In the genomic region with DNA sequence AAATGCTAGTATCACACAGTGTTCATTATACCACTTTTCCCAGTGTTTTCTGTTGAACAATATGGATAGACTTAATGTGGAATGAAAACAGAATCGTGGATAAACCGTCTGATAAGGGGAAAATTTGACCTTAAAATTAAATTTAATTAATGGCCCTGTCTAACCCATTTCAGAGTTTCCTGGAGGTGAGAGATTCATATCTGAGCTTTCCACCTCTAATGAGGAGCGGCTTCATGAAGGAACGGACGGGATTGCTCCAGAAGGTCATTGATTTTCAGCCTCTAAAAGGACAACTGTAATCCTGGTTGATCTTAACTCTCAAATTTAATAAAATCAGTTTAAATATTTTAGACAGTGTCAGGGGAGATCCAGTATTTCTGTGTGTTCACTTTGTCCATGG, we compare ENCODE assay signal across 8 cellular contexts.
"Had no signal": no experiment of that assay in that cellular context is flagged by ENCODE, and none has a peak within 500 bp of the region (broad histone marks: within the 10 kb centered on the region; RNA-seq: fewer than 3 reads in every experiment).

No MANE protein-coding gene starts in this region.

- H3K4me3 ChIP-seq: GM23248, HAP-1 had no signal

- H3K9me3 ChIP-seq: HAP-1 had no signal

- H3K9ac ChIP-seq: GM23248 had no signal

- H3K36me3 ChIP-seq: HAP-1 had no signal

- H3K27ac ChIP-seq: GM23248, HL-60 had no signal

- H2AFZ ChIP-seq: GM23248 had no signal

- H3K4me1 ChIP-seq: HAP-1 had no signal

- ATAC-seq: HCT116, HepG2 had no signal

- DNase-seq: GM23248, GOT3, H7, HFFc6 had no signal
